Comparison of ENCODE assay signal across 18 cellular contexts in genomic region chr20:16531485-16531884, GRCh38.
"Had no signal": no experiment of that assay in that cellular context is flagged by ENCODE, and none has a peak within 500 bp of the region (broad histone marks: within the 10 kb centered on the region; RNA-seq: fewer than 3 reads in every experiment).

No MANE protein-coding gene starts in this region.

- H3K4me1 Mint-ChIP-seq: neural crest cell had no signal

- H3K4me2 ChIP-seq: smooth muscle cell had no signal

- ATAC-seq: naive thymus-derived CD8-positive, alpha-beta T cell; pancreas; right cardiac atrium had no signal

- H3K9me3 ChIP-seq: colonic mucosa, pancreas, suprapubic skin, thyroid gland had no signal

- H3K27ac Mint-ChIP-seq: progenitor cell of endocrine pancreas, type B pancreatic cell had no signal

- H3K27ac ChIP-seq: pancreas, suprapubic skin, thyroid gland had no signal

- H3K4me1 ChIP-seq: colonic mucosa, thyroid gland had no signal

- H3K9me3 Mint-ChIP-seq: neural crest cell, type B pancreatic cell had no signal

- H3K27me3 ChIP-seq: colonic mucosa, pancreas, suprapubic skin, thyroid gland had no signal

- H3K36me3 ChIP-seq: colonic mucosa, pancreas, suprapubic skin, thyroid gland had no signal

- H3K4me3 ChIP-seq: colonic mucosa, pancreas, smooth muscle cell, suprapubic skin, thyroid gland had no signal

- DNase-seq: colonic mucosa; dermis blood vessel endothelial cell; erythroblast; foreskin melanocyte; head of caudate nucleus; hypothalamus; kidney glomerular epithelial cell; naive thymus-derived CD8-positive, alpha-beta T cell; pancreas; right cardiac atrium; stimulated activated CD4-positive, alpha-beta T cell treated with anti-CD3 and anti-CD28 coated beads, Interleukin-2, amount 100 ng/mL, for 48 hours; stimulated activated naive CD4-positive, alpha-beta T cell treated with Interleukin-2 at 50 U/mL for 16 hours; thyroid gland had no signal

- H3K27me3 Mint-ChIP-seq: naive thymus-derived CD8-positive, alpha-beta T cell; progenitor cell of endocrine pancreas; type B pancreatic cell had no signal

- H3K4me3 Mint-ChIP-seq: naive thymus-derived CD8-positive, alpha-beta T cell; neural crest cell; type B pancreatic cell had no signal
